ENCODE assay signal across 21 cellular contexts in the genomic region with DNA sequence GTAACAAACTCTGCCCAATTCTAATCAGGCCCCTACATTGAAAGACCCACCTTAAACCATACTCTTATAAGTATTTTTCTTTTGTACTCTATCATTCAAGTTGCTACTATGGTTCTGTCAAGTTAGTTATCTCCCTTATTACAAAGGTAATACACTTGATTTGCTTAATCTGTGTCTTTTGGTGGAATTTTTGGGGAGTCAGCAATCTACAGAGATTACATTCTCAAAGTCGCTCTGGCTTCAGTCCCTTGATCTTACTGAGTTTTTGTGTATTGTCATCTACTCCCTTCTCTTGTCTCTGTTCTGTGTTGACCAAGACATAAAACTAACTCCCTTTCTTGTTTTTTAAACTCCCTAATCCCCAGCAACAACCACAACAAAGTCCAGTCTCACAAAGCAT.
"Had no signal": no experiment of that assay in that cellular context is flagged by ENCODE, and none has a peak within 500 bp of the region (broad histone marks: within the 10 kb centered on the region; RNA-seq: fewer than 3 reads in every experiment).

No MANE protein-coding gene starts in this region.

- H3K4me1 ChIP-seq: ascending aorta, body of pancreas had no signal

- H2AFZ ChIP-seq: PC-9 had no signal

- H3K36me3 ChIP-seq: ascending aorta had no signal

- H3K36me3 Mint-ChIP-seq: activated CD4-positive, alpha-beta memory T cell treated with anti-CD3 and anti-CD28 coated beads for 36 hours; activated naive CD4-positive, alpha-beta T cell treated with anti-CD3 and anti-CD28 coated beads, Interleukin-2, amount 50 U/mL, for 72 hours had no signal

- H3K4me3 ChIP-seq: ascending aorta, body of pancreas, PC-9 had no signal

- H3K27ac ChIP-seq: ascending aorta, body of pancreas, PC-9 had no signal

- DNase-seq: activated B cell treated with CpG ODN at 0.5 μM for 24 hours; activated CD4-positive, alpha-beta memory T cell treated with anti-CD3 and anti-CD28 coated beads for 36 hours; activated CD4-positive, alpha-beta T cell treated with anti-CD3 and anti-CD28 coated beads, Interleukin-2, amount 10 ng/mL, durations not matched to agents 7 days and 5 days; activated CD8-positive, alpha-beta memory T cell treated with anti-CD3 and anti-CD28 coated beads for 24 hours; activated effector memory CD4-positive, alpha-beta T cell treated with anti-CD3 and anti-CD28 coated beads, Interleukin-2, amount 50 U/mL, for 16 hours; activated naive CD4-positive, alpha-beta T cell treated with Interleukin-2 at 50 U/mL for 16 hours; activated naive CD8-positive, alpha-beta T cell treated with anti-CD3 and anti-CD28 coated beads, Interleukin-2, amount 50 U/mL, for 24 hours; activated T-cell treated with anti-CD3 and anti-CD28 coated beads, Interleukin-2, amount 50 U/mL, for 4 hours; body of pancreas; Karpas-422; NCI-H1105 treated with DMSO at 0.1 percent for 48 hours; NCI-H1436 treated with DMSO at 0.1 percent for 48 hours; NCI-H187; NCI-H2081 treated with DMSO at 0.1 percent for 48 hours; NCI-H226; PC-9; SHP77 treated with DMSO at 0.1 percent for 48 hours; T-helper 17 cell; T-helper 9 cell had no signal

- ATAC-seq: activated naive CD4-positive, alpha-beta T cell treated with anti-CD3 and anti-CD28 coated beads, Interleukin-2, amount 50 U/mL, for 72 hours; activated naive CD8-positive, alpha-beta T cell treated with anti-CD3 and anti-CD28 coated beads, Interleukin-2, amount 50 U/mL, for 24 hours; activated T-cell treated with anti-CD3 and anti-CD28 coated beads, Interleukin-2, amount 50 U/mL, for 4 hours; body of pancreas; T-helper 17 cell had no signal

- H3K9me3 ChIP-seq: ascending aorta, body of pancreas had no signal

- H3K27me3 Mint-ChIP-seq: activated B cell treated with CpG ODN at 0.5 μM for 24 hours; activated CD4-positive, alpha-beta memory T cell treated with anti-CD3 and anti-CD28 coated beads for 36 hours; activated naive CD8-positive, alpha-beta T cell treated with anti-CD3 and anti-CD28 coated beads, Interleukin-2, amount 50 U/mL, for 24 hours; T-helper 17 cell had no signal

- H3K4me1 Mint-ChIP-seq: activated B cell treated with CpG ODN at 0.5 μM for 24 hours; activated CD4-positive, alpha-beta T cell treated with anti-CD3 and anti-CD28 coated beads, Interleukin-2, amount 10 ng/mL, durations not matched to agents 7 days and 5 days; activated naive CD8-positive, alpha-beta T cell treated with anti-CD3 and anti-CD28 coated beads, Interleukin-2, amount 50 U/mL, for 24 hours; T-helper 17 cell had no signal

- H3K27ac Mint-ChIP-seq: activated B cell treated with CpG ODN at 0.5 μM for 24 hours; activated CD4-positive, alpha-beta memory T cell treated with anti-CD3 and anti-CD28 coated beads for 36 hours; activated CD4-positive, alpha-beta T cell treated with anti-CD3 and anti-CD28 coated beads, Interleukin-2, amount 10 ng/mL, durations not matched to agents 7 days and 5 days; activated naive CD4-positive, alpha-beta T cell treated with anti-CD3 and anti-CD28 coated beads, Interleukin-2, amount 50 U/mL, for 72 hours; activated naive CD8-positive, alpha-beta T cell treated with anti-CD3 and anti-CD28 coated beads, Interleukin-2, amount 50 U/mL, for 24 hours; T-helper 17 cell had no signal

- H3K9me3 Mint-ChIP-seq: activated B cell treated with CpG ODN at 0.5 μM for 24 hours; activated CD4-positive, alpha-beta memory T cell treated with anti-CD3 and anti-CD28 coated beads for 36 hours; activated CD4-positive, alpha-beta T cell treated with anti-CD3 and anti-CD28 coated beads, Interleukin-2, amount 10 ng/mL, durations not matched to agents 7 days and 5 days; activated naive CD8-positive, alpha-beta T cell treated with anti-CD3 and anti-CD28 coated beads, Interleukin-2, amount 50 U/mL, for 24 hours; activated T-cell treated with anti-CD3 and anti-CD28 coated beads, Interleukin-2, amount 50 U/mL, for 4 hours had no signal

- H3K4me3 Mint-ChIP-seq: activated B cell treated with CpG ODN at 0.5 μM for 24 hours; activated CD4-positive, alpha-beta memory T cell treated with anti-CD3 and anti-CD28 coated beads for 36 hours; activated CD4-positive, alpha-beta T cell treated with anti-CD3 and anti-CD28 coated beads, Interleukin-2, amount 10 ng/mL, durations not matched to agents 7 days and 5 days; activated naive CD8-positive, alpha-beta T cell treated with anti-CD3 and anti-CD28 coated beads, Interleukin-2, amount 50 U/mL, for 24 hours; activated T-cell treated with anti-CD3 and anti-CD28 coated beads, Interleukin-2, amount 50 U/mL, for 4 hours; T-helper 17 cell had no signal

- H3K27me3 ChIP-seq: ascending aorta, body of pancreas had no signal

- H3K4me2 ChIP-seq: PC-9 had no signal
